8 cellular contexts compared by ENCODE assay signal in the genomic region with DNA sequence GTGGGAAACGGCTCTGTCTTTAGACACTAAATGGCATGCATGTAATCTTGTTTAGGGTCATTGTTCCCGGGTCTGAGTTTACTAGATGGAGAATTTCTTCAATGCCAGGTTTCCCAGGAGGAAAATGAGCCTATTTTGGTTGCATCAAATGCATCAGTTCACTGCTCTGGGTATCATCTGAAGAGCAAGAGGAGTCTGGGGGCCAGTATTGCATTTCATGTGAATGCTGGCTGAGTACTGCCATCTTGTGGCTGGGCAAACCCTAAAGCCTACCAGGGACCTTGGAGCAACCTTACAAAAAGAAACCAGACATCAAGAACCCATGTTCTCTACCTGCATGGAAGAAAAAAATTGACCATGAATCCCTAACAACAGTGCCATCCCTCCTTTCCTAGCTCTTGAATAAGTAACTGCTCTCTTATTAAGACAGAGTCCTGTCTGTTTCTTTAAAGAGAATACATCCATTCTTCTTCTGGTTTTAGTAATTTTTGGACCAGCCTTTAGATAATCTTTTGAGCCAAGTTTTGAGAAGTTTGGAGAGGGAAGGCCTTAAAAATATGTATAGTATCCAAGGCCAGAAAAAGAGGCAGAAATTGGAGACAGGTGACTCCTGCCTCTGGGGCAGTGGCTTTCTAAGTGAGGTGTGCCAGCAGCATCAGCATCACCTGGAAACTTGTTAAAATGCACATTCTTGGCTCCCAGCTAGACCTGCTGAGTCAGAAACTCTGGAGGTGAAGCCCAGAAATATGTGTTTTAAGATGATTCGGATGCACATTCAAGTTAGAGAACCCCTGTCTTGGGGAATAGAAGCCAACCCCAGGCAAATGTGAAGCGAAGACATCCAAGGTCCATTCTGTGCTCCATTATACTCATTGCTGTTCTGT.
DNase-seq lines count a peak whose midpoint lies in the region; ATAC-seq and TF ChIP-seq lines count a peak whose summit lies in the region.

No MANE protein-coding gene starts in this region.

- DNase-seq in CMK (ENCODE audit: low read depth) (peak; percentile 9), NCI-H82 treated with DMSO at 0.1 percent for 48 hours (lab: John Stamatoyannopoulos, UW; ENCODE audit: unreplicated experiment) (peak; percentile 63), non-pigmented ciliary epithelial cell (ENCODE audit: low read depth) (peak; percentile 5), type B pancreatic cell (ENCODE audit: extremely low spot score, unreplicated experiment) (no peak), dedifferentiated amniotic fluid mesenchymal stem cell (ENCODE audit: extremely low spot score) (no peak)
- DNase-seq in activated CD8-positive, alpha-beta memory T cell treated with anti-CD3 and anti-CD28 coated beads, Interleukin-2, amount 50 U/mL, for 24 hours (ENCODE audit: extremely low read depth): peak; percentile 39

- peak; percentile 90 for TF ChIP-seq CTCF in type B pancreatic cell (conservative IDR thresholded peaks at IDR 0.05)

- no peaks in the 10 kb centered on the region for H3K36me3 Mint-ChIP-seq in type B pancreatic cell

- H3K27me3 Mint-ChIP-seq in type B pancreatic cell: peaks cover 9% of the 10 kb centered on the region

- H3K4me3 Mint-ChIP-seq in type B pancreatic cell: no peak overlapping the region

- peaks cover 5% of the 10 kb centered on the region for H3K9me3 Mint-ChIP-seq in type B pancreatic cell

- H3K27ac Mint-ChIP-seq in type B pancreatic cell: no peak overlapping the region

- H3K4me1 Mint-ChIP-seq in type B pancreatic cell (ENCODE audit: unreplicated experiment): peaks cover 9% of the 10 kb centered on the region

- ATAC-seq in HG03097 (IDR thresholded peaks at IDR 0.05; ENCODE audit: low FRiP score, unreplicated experiment) (peak; percentile 26), esophagus mucosa (peak; percentile 67)

Comparison
In these comparisons a context has a peak if more than half of its experiments do, and no peak if none do; other contexts are left out.
1. DNase-seq: peak in CMK (single experiment), NCI-H82 treated with DMSO at 0.1 percent for 48 hours (single experiment), activated CD8-positive, alpha-beta memory T cell treated with anti-CD3 and anti-CD28 coated beads, Interleukin-2, amount 50 U/mL, for 24 hours (single experiment) and non-pigmented ciliary epithelial cell (single experiment); none in type B pancreatic cell (single experiment) and dedifferentiated amniotic fluid mesenchymal stem cell (single experiment).